Comparison of ENCODE assay signal across 14 cellular contexts in the genomic region with DNA sequence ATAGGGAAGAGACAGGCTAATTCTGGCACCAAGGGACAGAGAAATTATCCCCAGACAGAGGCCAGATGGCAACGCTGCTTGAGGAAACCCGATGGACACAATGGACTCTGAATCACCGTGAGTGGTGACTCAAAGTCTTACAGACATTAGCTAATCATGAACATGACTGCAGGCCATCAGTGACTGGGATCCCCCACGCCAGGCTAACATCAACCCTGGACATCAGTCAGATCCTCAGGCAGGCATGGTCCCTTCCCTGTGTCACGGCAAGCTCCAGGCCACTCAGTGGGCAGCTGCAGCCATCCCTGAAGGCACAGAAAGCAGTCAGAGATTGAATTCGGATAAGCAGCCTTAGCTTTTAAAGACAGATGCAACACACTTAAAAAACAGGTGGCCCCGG. TPM values are rescaled to one million over a fixed set of nuclear protein-coding genes. Genes with fewer than 3 reads are reported as not detected.
A peak's percentile ranks its signal among the peaks of the same experiment; 100 is the strongest.
DNase-seq lines count a peak whose midpoint lies in the region; ATAC-seq and TF ChIP-seq lines count a peak whose summit lies in the region.
"Had no signal": no experiment of that assay in that cellular context is flagged by ENCODE, and none has a peak within 500 bp of the region (broad histone marks: within the 10 kb centered on the region; RNA-seq: fewer than 3 reads in every experiment).

No MANE protein-coding gene starts in this region.

- dilution Hi-C loops in mammary epithelial cell (cut with HindIII; ENCODE audit: low sequenced_read_pairs) = no loop called here

- H3K4me1 ChIP-seq in mammary epithelial cell (ENCODE audit: insufficient read depth, low read length) = peaks cover 6% of the 10 kb centered on the region
- H3K4me1 ChIP-seq in heart right ventricle = no peaks in the 10 kb centered on the region
- H3K4me1 ChIP-seq: BLaER1 had no signal

- WGBS in mammary epithelial cell (ENCODE audit: low coverage, missing lambda C conversion rate) = 29% methylated on average over 6 of the region's 7 CpGs
- 89 to 95% methylated on average over 7 of the region's 7 CpGs for WGBS in heart right ventricle, 2 donors

- no peak overlapping the region for H2AFZ ChIP-seq in mammary epithelial cell (ENCODE audit: low read depth, low read length)
- H2AFZ ChIP-seq: GM23338 had no signal

- H3K9me3 ChIP-seq in mammary epithelial cell (replicated peaks; ENCODE audit: insufficient read depth, low read length) = no peaks in the 10 kb centered on the region
- peaks cover 0 to 27% (median 7%) of the 10 kb centered on the region in 11 donors for H3K9me3 ChIP-seq in heart right ventricle

- H3K9ac ChIP-seq in mammary epithelial cell (ENCODE audit: insufficient read depth, low read length) = no peak overlapping the region
- H3K9ac ChIP-seq: BLaER1 had no signal

- no peak overlapping the region for H3K4me3 ChIP-seq in mammary epithelial cell (replicated peaks in 1 of 3; ENCODE audit: insufficient read depth in 1 of 3, low read depth in 2 of 3, low read length in 3 of 3)
- H3K4me3 ChIP-seq in heart right ventricle = no peak overlapping the region
- H3K4me3 ChIP-seq: BLaER1, GM23338 had no signal

- H3K36me3 ChIP-seq in mammary epithelial cell (ENCODE audit: insufficient read depth, low read length) = no peaks in the 10 kb centered on the region
- H3K36me3 ChIP-seq in heart right ventricle = no peaks in the 10 kb centered on the region
- H3K36me3 ChIP-seq: BLaER1 had no signal

- H3K79me2 ChIP-seq in mammary epithelial cell (ENCODE audit: insufficient read depth, low read length) = no peaks in the 10 kb centered on the region

- no peaks in the 10 kb centered on the region for H3K27me3 ChIP-seq in mammary epithelial cell (ENCODE audit: insufficient read depth, low read length)
- H3K27me3 ChIP-seq in heart right ventricle = no peaks in the 10 kb centered on the region
- H3K27me3 ChIP-seq: BLaER1 had no signal

- TF ChIP-seq CTCF in mammary epithelial cell (conservative IDR thresholded peaks at IDR 0.05 in 1 of 2, IDR thresholded peaks at IDR 0.05 in 1 of 2; ENCODE audit: extremely low read depth in 1 of 2, insufficient read depth in 1 of 2, low read depth in 1 of 2, low read length in 2 of 2) (no peak), heart right ventricle (IDR thresholded peaks at IDR 0.05) (no peak)

- CTCF ChIA-PET in mammary epithelial cell (lab: Charles Lee; ENCODE audit: low non-redundant PET) = no interaction called here

- DNase-seq in AG20443 (ENCODE audit: low spot score) (peak; percentile 89), LHCN-M2 (ENCODE audit: low read depth) (peak; percentile 72), mammary epithelial cell (peak; percentile 80), kidney tubule cell (ENCODE audit: low spot score) (peak; percentile 88), DMS153 (lab: John Stamatoyannopoulos, UW) (no peak), heart right ventricle (no peak)
- no peak for DNase-seq in activated naive CD4-positive, alpha-beta T cell (lab: John Stamatoyannopoulos, UW)
- DNase-seq: activated CD8-positive, alpha-beta memory T cell treated with anti-CD3 and anti-CD28 coated beads, Interleukin-2, amount 10 ng/mL, durations not matched to agents 7 days and 5 days; DND-41; NCI-H1930; SHP77 treated with DMSO at 0.1 percent for 48 hours had no signal

- no peak overlapping the region for H3K4me2 ChIP-seq in mammary epithelial cell (ENCODE audit: insufficient read depth, low read depth, low read length)
- H3K4me2 ChIP-seq: BLaER1, GM23338 had no signal

- ATAC-seq in HG03378 (IDR thresholded peaks at IDR 0.05; ENCODE audit: unreplicated experiment) (no peak), heart right ventricle (no peak)
- ATAC-seq: activated CD8-positive, alpha-beta memory T cell treated with anti-CD3 and anti-CD28 coated beads, Interleukin-2, amount 10 ng/mL, durations not matched to agents 7 days and 5 days; GM23338 had no signal

- in situ Hi-C loops in mammary epithelial cell (cut with MboI; ENCODE audit: low sequenced_read_pairs in 2 of 2) = no loop called here

- no peaks in the 10 kb centered on the region for H4K20me1 ChIP-seq in mammary epithelial cell (ENCODE audit: insufficient read depth, low read length)
- H4K20me1 ChIP-seq: BLaER1 had no signal

- H3K27ac ChIP-seq in mammary epithelial cell (ENCODE audit: insufficient read depth, low read depth, low read length) (no peak overlapping the region), heart right ventricle (no peak overlapping the region)
- H3K27ac ChIP-seq: BLaER1 had no signal

- BruUV-seq in mammary epithelial cell (replicated peaks; lab: Mats Ljungman, UMichigan) = no TSS peak

- intact Hi-C loops in mammary epithelial cell (cut with micrococcal nuclease) = no loop called here
- intact Hi-C loops in heart right ventricle (cut with DNase I) = no loop called here

RNA-seq across cellular contexts. Expression of a gene that starts 23.8 kb away (rescaled TPM):
- total RNA-seq in LHCN-M2 (2014; rRNA removed) (17.7 and 18.2 TPM in 2 replicates), mammary epithelial cell (1 to 10 TPM; 1.3 to 8.0 TPM), heart right ventricle (under 1 TPM in 8 of 10 donors, not detected in 2; 0.12 to 0.49 (median 0.21) TPM)
- polyA plus RNA-seq in LHCN-M2 (2012) = 51.4 TPM
- polyA plus RNA-seq in mammary epithelial cell (0.19 TPM), heart right ventricle (under 1 TPM; 0.17 to 0.37 TPM)
- polyA minus RNA-seq in mammary epithelial cell = not detected

RNA-seq across cellular contexts. Expression of a gene that starts 59.6 kb away (rescaled TPM):
- total RNA-seq in LHCN-M2 (2014; rRNA removed) = 20.3 and 30.4 TPM in 2 replicates
- 97.6 TPM for polyA plus RNA-seq in LHCN-M2 (2012)
- not detected for total RNA-seq in mammary epithelial cell
- polyA plus RNA-seq in mammary epithelial cell = not detected
- polyA minus RNA-seq in mammary epithelial cell = not detected
- 10 to 100 TPM; 20.9 to 32.4 (median 24.9) TPM for total RNA-seq in heart right ventricle
- 10 to 100 TPM; 16.8 to 19.0 TPM for polyA plus RNA-seq in heart right ventricle
- total RNA-seq: activated CD8-positive, alpha-beta memory T cell treated with anti-CD3 and anti-CD28 coated beads, Interleukin-2, amount 10 ng/mL, durations not matched to agents 7 days and 5 days; GM23338 had no signal
- polyA plus RNA-seq: GM23338 had no signal

Comparison
In these comparisons a context has a peak if more than half of its experiments do, and no peak if none do; other contexts are left out.
1. DNase-seq: peak in AG20443 (single experiment), LHCN-M2 (single experiment), mammary epithelial cell (single experiment) and kidney tubule cell (single experiment); none in activated naive CD4-positive, alpha-beta T cell (0 of 4), DMS153 (single experiment) and heart right ventricle (0 of 2).
2. RNA of a gene that starts 59.6 kb away (total RNA-seq): 20.3 to 30.4 TPM in LHCN-M2 and 20.9 to 32.4 TPM in heart right ventricle; not detected in mammary epithelial cell; every median in the first group is over 10 times any median in the second.